In the genomic region with DNA sequence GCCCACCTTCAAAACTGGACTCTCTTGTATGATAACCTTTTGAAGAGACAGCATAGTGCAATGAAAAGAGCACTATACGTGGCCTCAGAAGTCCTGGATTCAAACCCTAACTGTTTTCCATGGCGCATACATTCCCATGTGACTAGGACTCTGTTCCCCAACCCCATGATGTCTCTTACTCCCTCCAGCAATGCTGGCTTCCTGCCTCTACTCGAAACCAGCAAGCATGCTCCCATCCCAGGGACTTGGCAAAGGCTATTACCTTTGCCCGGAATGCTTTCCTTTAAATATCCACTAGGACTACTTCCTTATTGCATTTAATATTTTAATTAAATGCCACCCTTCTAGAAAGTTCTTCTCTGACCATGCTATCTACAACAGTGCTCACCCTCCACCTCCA, we compare ENCODE assay signal across 16 cellular contexts.
A peak's percentile ranks its signal among the peaks of the same experiment; 100 is the strongest.
DNase-seq lines count a peak whose midpoint lies in the region; ATAC-seq and TF ChIP-seq lines count a peak whose summit lies in the region.
"Had no signal": no experiment of that assay in that cellular context is flagged by ENCODE, and none has a peak within 500 bp of the region (broad histone marks: within the 10 kb centered on the region; RNA-seq: fewer than 3 reads in every experiment).

No MANE protein-coding gene starts in this region.

- no peak for TF ChIP-seq CTCF in KMS-11 (conservative IDR thresholded peaks at IDR 0.05; ENCODE audit: low read depth, low read length)
- no peak for TF ChIP-seq CTCF in OCI-LY3 (IDR thresholded peaks at IDR 0.05; ENCODE audit: low read depth, low read length)
- TF ChIP-seq CTCF in fibroblast of mammary gland (conservative IDR thresholded peaks at IDR 0.05; ENCODE audit: control insufficient read depth, insufficient read depth, low read depth, low read length) = no peak
- TF ChIP-seq CTCF in HFFc6 (IDR thresholded peaks at IDR 0.05) = no peak

- H3K27ac ChIP-seq in KMS-11 (peak overlapping the region; percentile 97; the same call in 1 of the 2 replicates), OCI-LY3 (ENCODE audit: low read length) (peak overlapping the region; percentile 15; the same call in 1 of the 2 replicates)

- H3K9ac ChIP-seq in KMS-11 (no peak overlapping the region), OCI-LY3 (ENCODE audit: low read length) (no peak overlapping the region)

- ATAC-seq in stimulated activated effector memory CD8-positive, alpha-beta T cell treated with anti-CD3 and anti-CD28 coated beads, Interleukin-12 subunit alpha, Interleukin-12 subunit beta, amount 100 ng/mL, for 72 hours = no peak
- ATAC-seq: GM23338, HCT116 had no signal

- H3K4me3 ChIP-seq in KMS-11 (IDR thresholded peaks at IDR 0.05; ENCODE audit: insufficient read depth, low read depth, low read length) = no peak overlapping the region
- no peak overlapping the region for H3K4me3 ChIP-seq in OCI-LY3 (ENCODE audit: low read length)
- no peak overlapping the region for H3K4me3 ChIP-seq in fibroblast of mammary gland (ENCODE audit: control insufficient read depth, low read depth, low read length)
- H3K4me3 ChIP-seq: GM23338 had no signal

- H3K4me3 Mint-ChIP-seq in HFFc6 = no peak overlapping the region
- no peak overlapping the region for H3K4me3 Mint-ChIP-seq in stimulated activated effector memory CD8-positive, alpha-beta T cell treated with anti-CD3 and anti-CD28 coated beads, Interleukin-12 subunit alpha, Interleukin-12 subunit beta, amount 100 ng/mL, for 72 hours
- H3K4me3 Mint-ChIP-seq: CD4-positive, alpha-beta memory T cell; GM23338; H9 had no signal

- DNase-seq in fibroblast of mammary gland (ENCODE audit: low read depth) (peak; percentile 5), HFFc6 (no peak)
- DNase-seq in central memory CD4-positive, alpha-beta T cell = no peak
- no peak for DNase-seq in stimulated activated effector memory CD8-positive, alpha-beta T cell treated with anti-CD3 and anti-CD28 coated beads, Interleukin-12 subunit alpha, Interleukin-12 subunit beta, amount 100 ng/mL, for 72 hours (ENCODE audit: low spot score in 2 of 2)
- DNase-seq: C1 segment of cervical spinal cord; Calu3; CD4-positive, alpha-beta memory T cell; COR-L47; DMS53; DMS79 treated with DMSO at 0.1 percent for 48 hours; GF-D8; H9 had no signal

- peaks cover 47% of the 10 kb centered on the region for H3K4me1 ChIP-seq in KMS-11 (ENCODE audit: low read depth, poor library complexity, severe bottlenecking)
- peaks cover 57% of the 10 kb centered on the region for H3K4me1 ChIP-seq in OCI-LY3 (ENCODE audit: low read length)

- peaks cover 6% of the 10 kb centered on the region; the same call in 1 of the 2 replicates for H3K9me3 ChIP-seq in OCI-LY3 (ENCODE audit: insufficient read depth, low read length)

- H3K36me3 Mint-ChIP-seq in HFFc6 (ENCODE audit: low read depth) = no peaks in the 10 kb centered on the region
- H3K36me3 Mint-ChIP-seq in stimulated activated effector memory CD8-positive, alpha-beta T cell treated with anti-CD3 and anti-CD28 coated beads, Interleukin-12 subunit alpha, Interleukin-12 subunit beta, amount 100 ng/mL, for 72 hours = no peaks in the 10 kb centered on the region
- H3K36me3 Mint-ChIP-seq: CD4-positive, alpha-beta memory T cell had no signal

- no peaks in the 10 kb centered on the region for H3K27me3 ChIP-seq in KMS-11 (ENCODE audit: insufficient read depth, low read depth)
- H3K27me3 ChIP-seq in OCI-LY3 (ENCODE audit: low read depth, low read length) = 0 out of 2 replicates have a peak, but pooled peaks cover 2% of the 10 kb centered on the region

- H3K36me3 ChIP-seq in KMS-11 (ENCODE audit: insufficient read depth) = no peaks in the 10 kb centered on the region
- peaks cover 8% of the 10 kb centered on the region for H3K36me3 ChIP-seq in OCI-LY3 (replicated peaks; ENCODE audit: low read depth, low read length)

- H3K79me2 ChIP-seq in KMS-11 (ENCODE audit: insufficient read depth, low read depth) (no peaks in the 10 kb centered on the region), OCI-LY3 (ENCODE audit: low read length) (no peaks in the 10 kb centered on the region)

- no peak overlapping the region for H2AFZ ChIP-seq in KMS-11 (ENCODE audit: low read depth)
- H2AFZ ChIP-seq in OCI-LY3 (ENCODE audit: low read depth, low read length) = no peak overlapping the region
- H2AFZ ChIP-seq: GM23338 had no signal

- peaks cover 14% of the 10 kb centered on the region for H3K4me1 Mint-ChIP-seq in HFFc6 (ENCODE audit: low read depth)
- H3K4me1 Mint-ChIP-seq in stimulated activated effector memory CD8-positive, alpha-beta T cell treated with anti-CD3 and anti-CD28 coated beads, Interleukin-12 subunit alpha, Interleukin-12 subunit beta, amount 100 ng/mL, for 72 hours = peaks cover 32% of the 10 kb centered on the region

- no peak overlapping the region for H3K27ac Mint-ChIP-seq in HFFc6
- H3K27ac Mint-ChIP-seq in stimulated activated effector memory CD8-positive, alpha-beta T cell treated with anti-CD3 and anti-CD28 coated beads, Interleukin-12 subunit alpha, Interleukin-12 subunit beta, amount 100 ng/mL, for 72 hours = no peak overlapping the region
- H3K27ac Mint-ChIP-seq: CD4-positive, alpha-beta memory T cell; GM23338; H9 had no signal

- H3K4me2 ChIP-seq in KMS-11 = peak overlapping the region; percentile 90; the same call in 1 of the 2 replicates
- H3K4me2 ChIP-seq in OCI-LY3 (ENCODE audit: low read length) = no peak overlapping the region
- H3K4me2 ChIP-seq: GM23338 had no signal

- no peaks in the 10 kb centered on the region for H3K9me3 Mint-ChIP-seq in HFFc6
- no peaks in the 10 kb centered on the region for H3K9me3 Mint-ChIP-seq in stimulated activated effector memory CD8-positive, alpha-beta T cell treated with anti-CD3 and anti-CD28 coated beads, Interleukin-12 subunit alpha, Interleukin-12 subunit beta, amount 100 ng/mL, for 72 hours

- H4K20me1 ChIP-seq in KMS-11 (ENCODE audit: insufficient read depth) (no peaks in the 10 kb centered on the region), OCI-LY3 (ENCODE audit: insufficient read depth, low read length) (no peaks in the 10 kb centered on the region)

- H3K27me3 Mint-ChIP-seq in HFFc6 (ENCODE audit: insufficient read depth) = peaks cover 24% of the 10 kb centered on the region
